In genomic region chrX:31293409-31293808, GRCh38 we compare ENCODE assay signal across 1 cellular context.
TF ChIP-seq lines count a peak whose summit lies in the region.

No MANE protein-coding gene starts in this region.

TF ChIP-seq in GM23338, 12 proteins besides CTCF, POLR2A, EP300 and RAD21 (continued from another document):
- TF ChIP-seq ETS1 (IDR thresholded peaks at IDR 0.05): no peak
- TF ChIP-seq JUNB (IDR thresholded peaks at IDR 0.05; ENCODE audit: unreplicated experiment): no peak
- no peak for TF ChIP-seq EZH2 (IDR thresholded peaks at IDR 0.05; ENCODE audit: low read depth, unreplicated experiment)
- no peak for TF ChIP-seq ZNF462 (CRISPR knock-in tag; IDR thresholded peaks at IDR 0.05)
- no peak for TF ChIP-seq NANOG (IDR thresholded peaks at IDR 0.05; ENCODE audit: borderline replicate concordance)
- no peak for TF ChIP-seq REST (IDR thresholded peaks at IDR 0.05; ENCODE audit: unreplicated experiment)
- TF ChIP-seq ZNF331 (CRISPR knock-in tag; IDR thresholded peaks at IDR 0.05; ENCODE audit: low read depth): no peak
- no peak for TF ChIP-seq CREB1 (CRISPR knock-in tag; IDR thresholded peaks at IDR 0.05; ENCODE audit: low read depth)
